27 cellular contexts compared by ENCODE assay signal in genomic region chr9:120781236-120781635, GRCh38.
"Had no signal": no experiment of that assay in that cellular context is flagged by ENCODE, and none has a peak within 500 bp of the region (broad histone marks: within the 10 kb centered on the region; RNA-seq: fewer than 3 reads in every experiment).

No MANE protein-coding gene starts in this region.

- ATAC-seq: activated CD4-positive, CD25-positive, alpha-beta regulatory T cell treated with anti-CD3 and anti-CD28 coated beads, Interleukin-2, amount 50 U/mL, for 24 hours; activated naive CD4-positive, alpha-beta T cell treated with anti-CD3 and anti-CD28 coated beads, Interleukin-2, amount 50 U/mL, for 72 hours; activated T-helper 17 cell treated with anti-CD3 and anti-CD28 coated beads, Interleukin-2, amount 50 U/mL, for 72 hours; heart right ventricle; lower lobe of right lung; stimulated activated naive B cell treated with anti-CD40 and anti-IgM and Interleukin-4, amounts not matched to agents 10 μg/mL and 1 μg/mL and 100 μg/mL, for 72 hours; upper lobe of right lung had no signal

- H3K4me1 Mint-ChIP-seq: neural progenitor cell had no signal

- H3K4me1 ChIP-seq: breast epithelium, neural progenitor cell, right atrium auricular region had no signal

- DNase-seq: activated CD4-positive, alpha-beta T cell treated with anti-CD3 and anti-CD28 coated beads, Interleukin-2, amount 50 U/mL, for 1 hour; activated gamma-delta T cell treated with Interleukin-2 at 50 U/mL for 16 hours; activated T-cell treated with anti-CD3 and anti-CD28 coated beads for 4 hours; central memory CD4-positive, alpha-beta T cell; dermis blood vessel endothelial cell; effector CD4-positive, alpha-beta T cell; esophagus squamous epithelium; foreskin melanocyte; heart right ventricle; lower lobe of right lung; mesendoderm; natural killer cell; stimulated activated CD4-positive, alpha-beta T cell treated with anti-CD3 and anti-CD28 coated beads, Interleukin-15, amount 100 ng/mL, for 24 hours; stimulated activated CD4-positive, alpha-beta T cell treated with anti-CD3 and anti-CD28 coated beads, Interleukin-2, amount 100 ng/mL, for 24 hours; stimulated activated naive B cell treated with anti-CD40 and anti-IgM and Interleukin-4, amounts not matched to agents 10 μg/mL and 1 μg/mL and 100 μg/mL, for 72 hours; stomach; T-helper 1 cell; tibial artery; upper lobe of right lung; WERI-Rb-1 had no signal

- H3K27me3 Mint-ChIP-seq: activated T-helper 17 cell treated with anti-CD3 and anti-CD28 coated beads, Interleukin-2, amount 50 U/mL, for 72 hours; stimulated activated naive B cell treated with anti-CD40 and anti-IgM and Interleukin-4, amounts not matched to agents 10 μg/mL and 1 μg/mL and 100 μg/mL, for 72 hours had no signal

- H3K9me3 Mint-ChIP-seq: activated T-helper 17 cell treated with anti-CD3 and anti-CD28 coated beads, Interleukin-2, amount 50 U/mL, for 72 hours; natural killer cell; neural progenitor cell; stimulated activated naive B cell treated with anti-CD40 and anti-IgM and Interleukin-4, amounts not matched to agents 10 μg/mL and 1 μg/mL and 100 μg/mL, for 72 hours had no signal

- H3K27ac ChIP-seq: breast epithelium, epithelial cell of prostate, esophagus squamous epithelium, heart right ventricle, lower lobe of right lung, neural progenitor cell, right atrium auricular region, stomach, tibial artery, upper lobe of right lung, WERI-Rb-1 had no signal

- H3K4me3 ChIP-seq: breast epithelium, esophagus squamous epithelium, heart right ventricle, lower lobe of right lung, neural progenitor cell, right atrium auricular region, stomach, tibial artery, upper lobe of right lung had no signal

- H3K27me3 ChIP-seq: breast epithelium, esophagus squamous epithelium, heart right ventricle, neural progenitor cell, right atrium auricular region, stomach, tibial artery, upper lobe of right lung had no signal

- H3K9me3 ChIP-seq: breast epithelium, esophagus squamous epithelium, heart right ventricle, lower lobe of right lung, right atrium auricular region, stomach, tibial artery, upper lobe of right lung had no signal

- H3K4me3 Mint-ChIP-seq: activated T-helper 17 cell treated with anti-CD3 and anti-CD28 coated beads, Interleukin-2, amount 50 U/mL, for 72 hours; natural killer cell; neural progenitor cell; stimulated activated naive B cell treated with anti-CD40 and anti-IgM and Interleukin-4, amounts not matched to agents 10 μg/mL and 1 μg/mL and 100 μg/mL, for 72 hours had no signal

- H3K36me3 ChIP-seq: breast epithelium had no signal

- H3K27ac Mint-ChIP-seq: activated T-helper 17 cell treated with anti-CD3 and anti-CD28 coated beads, Interleukin-2, amount 50 U/mL, for 72 hours; neural progenitor cell; stimulated activated naive B cell treated with anti-CD40 and anti-IgM and Interleukin-4, amounts not matched to agents 10 μg/mL and 1 μg/mL and 100 μg/mL, for 72 hours had no signal
